15 cellular contexts compared by ENCODE assay signal in the genomic region with DNA sequence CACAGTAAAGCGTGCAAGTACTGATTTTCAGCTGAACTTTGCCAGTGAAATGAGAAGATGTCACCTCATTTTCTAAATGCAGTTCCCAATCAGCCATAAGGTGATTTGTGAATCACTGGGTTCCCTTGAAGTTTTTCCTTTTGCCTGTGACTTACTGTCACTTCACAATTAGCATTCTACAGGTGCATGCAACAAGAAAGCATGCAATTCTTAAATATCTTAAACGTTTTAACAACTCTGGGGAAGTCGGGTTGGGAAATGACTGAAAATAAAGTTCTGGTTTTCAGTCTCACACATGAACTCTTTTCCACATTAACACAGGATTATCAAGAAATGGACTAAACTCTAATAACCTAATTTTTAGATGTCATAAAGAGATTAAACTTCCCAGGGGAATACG. TPM values are rescaled to one million over a fixed set of nuclear protein-coding genes. Genes with fewer than 3 reads are reported as not detected.
DNase-seq lines count a peak whose midpoint lies in the region; ATAC-seq and TF ChIP-seq lines count a peak whose summit lies in the region.
"Had no signal": no experiment of that assay in that cellular context is flagged by ENCODE, and none has a peak within 500 bp of the region (broad histone marks: within the 10 kb centered on the region; RNA-seq: fewer than 3 reads in every experiment).

No MANE protein-coding gene starts in this region.

- no peaks in the 10 kb centered on the region for H3K36me3 ChIP-seq in left ventricle myocardium inferior
- H3K36me3 ChIP-seq in SU-DHL-6 (ENCODE audit: low read length) = peaks cover 11% of the 10 kb centered on the region; the same call in 1 of the 2 replicates
- H3K36me3 ChIP-seq in skeletal muscle satellite cell (ENCODE audit: insufficient read depth, low read length) = peaks cover 5% of the 10 kb centered on the region

- no peak for TF ChIP-seq POLR2A in erythroblast (IDR thresholded peaks at IDR 0.05; ENCODE audit: low read length)

- H3K27me3 Mint-ChIP-seq in glutamatergic neuron (ENCODE audit: unreplicated experiment) = no peaks in the 10 kb centered on the region

- H2AFZ ChIP-seq in SU-DHL-6 (ENCODE audit: low read depth, low read length, severe bottlenecking) = no peak overlapping the region

- H3K9me3 Mint-ChIP-seq in glutamatergic neuron (ENCODE audit: unreplicated experiment) = no peaks in the 10 kb centered on the region

- DNase-seq in left ventricle myocardium inferior = no peak
- no peak for DNase-seq in left cardiac atrium
- DNase-seq in glutamatergic neuron = no peak
- DNase-seq in erythroblast (lab: John Stamatoyannopoulos, UW) = no peak
- DNase-seq in DMS153 treated with DMSO at 0.1 percent for 48 hours (lab: John Stamatoyannopoulos, UW; ENCODE audit: unreplicated experiment) = no peak
- DNase-seq: amygdala, DMS53, NCI-H1092, NCI-H2171 had no signal

- peak overlapping the region; percentile 92 for H3K4me3 ChIP-seq in left ventricle myocardium inferior
- H3K4me3 ChIP-seq in SU-DHL-6 (ENCODE audit: insufficient read depth, low read length, poor library complexity, severe bottlenecking) = no peak overlapping the region
- no peak overlapping the region for H3K4me3 ChIP-seq in skeletal muscle satellite cell (ENCODE audit: low read length)
- H3K4me3 ChIP-seq: coronary artery, lung, SK-N-MC had no signal

- H4K20me1 ChIP-seq in SU-DHL-6 (ENCODE audit: low read depth, low read length) = peaks cover 47% of the 10 kb centered on the region

- no peak for TF ChIP-seq CTCF in left ventricle myocardium inferior (IDR thresholded peaks at IDR 0.05; ENCODE audit: borderline replicate concordance)
- no peak for TF ChIP-seq CTCF in SU-DHL-6 (IDR thresholded peaks at IDR 0.05; ENCODE audit: insufficient read depth, low read length, poor library complexity, severe bottlenecking)
- TF ChIP-seq CTCF in glutamatergic neuron (IDR thresholded peaks at IDR 0.05; ENCODE audit: partially characterized antibody, unreplicated experiment) = no peak

- intact Hi-C loops in left ventricle myocardium inferior (cut with micrococcal nuclease) = no loop called here
- intact Hi-C loops in left cardiac atrium (cut with DNase I) = no loop called here

- H3K4me3 Mint-ChIP-seq in glutamatergic neuron (ENCODE audit: unreplicated experiment) = peak overlapping the region; percentile 84

- peaks cover 10% of the 10 kb centered on the region; the same call in 1 of the 2 replicates for H3F3A ChIP-seq in SU-DHL-6 (ENCODE audit: insufficient read depth)

- peaks cover 96% of the 10 kb centered on the region for H3K79me2 ChIP-seq in SU-DHL-6 (ENCODE audit: insufficient read depth, low read length)

- H3K9me2 ChIP-seq in SU-DHL-6 (replicated peaks; ENCODE audit: insufficient read depth, low read length) = no peaks in the 10 kb centered on the region

- H3K27ac ChIP-seq in left ventricle myocardium inferior (replicated peaks) (peak overlapping the region; percentile 2), SU-DHL-6 (ENCODE audit: low read depth, low read length) (no peak overlapping the region)
- H3K27ac ChIP-seq: coronary artery, SK-N-MC had no signal

- peaks cover 16% of the 10 kb centered on the region for H3K4me1 Mint-ChIP-seq in glutamatergic neuron (ENCODE audit: low read depth, unreplicated experiment)

- H3K9ac ChIP-seq in SU-DHL-6 (ENCODE audit: low read length) = no peak overlapping the region
- H3K9ac ChIP-seq in skeletal muscle satellite cell (ENCODE audit: low read depth, low read length) = no peak overlapping the region

- H3K9me3 ChIP-seq in left ventricle myocardium inferior (replicated peaks) (no peaks in the 10 kb centered on the region), SU-DHL-6 (ENCODE audit: insufficient read depth, low read length) (no peaks in the 10 kb centered on the region), skeletal muscle satellite cell (replicated peaks; ENCODE audit: low read length) (no peaks in the 10 kb centered on the region)

- H3K27me3 ChIP-seq in left ventricle myocardium inferior (ENCODE audit: low read depth) (no peaks in the 10 kb centered on the region), SU-DHL-6 (ENCODE audit: low read length) (no peaks in the 10 kb centered on the region), skeletal muscle satellite cell (ENCODE audit: control insufficient read depth, insufficient read depth, low read length) (no peaks in the 10 kb centered on the region)

- ATAC-seq in left cardiac atrium (no peak), GM21381 (IDR thresholded peaks at IDR 0.05; ENCODE audit: unreplicated experiment) (no peak)

- no peaks in the 10 kb centered on the region for H3K36me3 Mint-ChIP-seq in glutamatergic neuron (ENCODE audit: unreplicated experiment)

- H3K27ac Mint-ChIP-seq in glutamatergic neuron (ENCODE audit: unreplicated experiment) = no peak overlapping the region

- H3K4me2 ChIP-seq in SU-DHL-6 (ENCODE audit: low read depth, low read length, poor library complexity, severe bottlenecking) (peak overlapping the region; percentile 90), skeletal muscle satellite cell (ENCODE audit: low read length) (peak overlapping the region; percentile 92)

- peaks cover 71% of the 10 kb centered on the region for H3K4me1 ChIP-seq in left ventricle myocardium inferior
- peaks cover 19% of the 10 kb centered on the region for H3K4me1 ChIP-seq in skeletal muscle satellite cell (ENCODE audit: control insufficient read depth, insufficient read depth, low read length)

RNA-seq across cellular contexts. Expression of a gene that starts 5.2 kb away (rescaled TPM):
- total RNA-seq in left ventricle myocardium inferior = 42.5 TPM
- 10 to 100 TPM; 37.0 to 39.1 TPM for total RNA-seq in left cardiac atrium
- 138 TPM for total RNA-seq in glutamatergic neuron (ENCODE audit: unreplicated experiment)
- total RNA-seq in skeletal muscle satellite cell (2012; rRNA removed) = 41.6 and 41.7 TPM in 2 replicates
